Comparison of ENCODE assay signal across 10 cellular contexts in the genomic region with DNA sequence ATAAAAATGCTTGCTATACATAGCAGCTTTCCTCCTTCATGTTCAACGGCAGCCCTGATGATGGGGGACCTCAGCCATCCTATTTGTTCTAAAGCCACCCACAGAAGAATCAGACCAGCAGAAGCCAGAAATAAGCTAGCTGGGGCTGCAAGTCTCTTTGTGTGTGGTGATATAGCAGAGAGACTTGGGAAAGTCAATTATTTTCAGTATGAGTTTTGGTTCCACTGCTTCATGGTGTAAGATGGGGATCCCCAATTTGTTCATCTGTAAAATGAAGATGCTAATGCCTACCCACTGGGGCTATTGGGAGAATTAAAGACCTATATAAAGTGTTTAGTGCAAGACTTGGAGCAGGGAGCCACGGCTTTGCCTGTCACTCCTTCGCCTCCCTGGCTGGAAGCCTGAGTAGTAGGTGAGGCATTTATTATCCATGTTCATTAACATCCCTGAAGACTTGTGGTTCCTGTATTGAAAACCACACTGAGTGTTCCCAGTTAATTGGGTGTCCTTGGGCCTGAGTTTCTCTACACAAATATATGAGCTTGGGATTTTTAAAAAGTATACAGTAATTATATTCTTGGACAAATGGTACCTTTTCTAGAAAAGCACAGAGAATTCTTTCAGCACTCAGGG.
DNase-seq lines count a peak whose midpoint lies in the region; ATAC-seq and TF ChIP-seq lines count a peak whose summit lies in the region.
"Had no signal": no experiment of that assay in that cellular context is flagged by ENCODE, and none has a peak within 500 bp of the region (broad histone marks: within the 10 kb centered on the region; RNA-seq: fewer than 3 reads in every experiment).

No MANE protein-coding gene starts in this region.

- no peaks in the 10 kb centered on the region for H3K9me3 ChIP-seq in CD4-positive, alpha-beta memory T cell (ENCODE audit: control insufficient read depth in 1 of 2, low read length in 2 of 2)

- peaks cover 17% of the 10 kb centered on the region for H3K4me1 Mint-ChIP-seq in brain
- H3K4me1 Mint-ChIP-seq in CD4-positive, alpha-beta memory T cell, result peaks cover 10 to 23% (median 16%) of the 10 kb centered on the region in 4 donors

- H3K4me3 Mint-ChIP-seq in brain, result no peak overlapping the region
- peak overlapping the region in 1 of 8 donors; percentile 49 for H3K4me3 Mint-ChIP-seq in CD4-positive, alpha-beta memory T cell

- no peaks in the 10 kb centered on the region for H3K27me3 ChIP-seq in CD4-positive, alpha-beta memory T cell (ENCODE audit: insufficient read depth, low read length)

- H3K27ac ChIP-seq in CD4-positive, alpha-beta memory T cell (ENCODE audit: low read depth, low read length), result no peak overlapping the region

- no peak overlapping the region for H3K4me3 ChIP-seq in AG09309 (ENCODE audit: control insufficient read depth, low read depth, low read length)
- H3K4me3 ChIP-seq in CD4-positive, alpha-beta memory T cell (ENCODE audit: low read length in 2 of 2), result no peak overlapping the region

- CTCF ChIA-PET in CD4-positive, alpha-beta memory T cell (lab: Charles Lee; ENCODE audit: partially characterized antibody), result no interaction called here

- ATAC-seq in GM18909 (IDR thresholded peaks at IDR 0.05; ENCODE audit: poor library complexity, unreplicated experiment), result peak; percentile 38
- ATAC-seq in HG03196 (IDR thresholded peaks at IDR 0.05; ENCODE audit: unreplicated experiment), result peak; percentile 39

- no peaks in the 10 kb centered on the region for H3K9me3 Mint-ChIP-seq in brain
- peaks cover 0 to 14% (median 6%) of the 10 kb centered on the region in 8 donors for H3K9me3 Mint-ChIP-seq in CD4-positive, alpha-beta memory T cell

- H3K36me3 ChIP-seq in CD4-positive, alpha-beta memory T cell (ENCODE audit: insufficient read depth, low read length), result no peaks in the 10 kb centered on the region

- DNase-seq in AG09309 (ENCODE audit: low read depth) (peak; percentile 2), GM19238 (ENCODE audit: insufficient read length, low spot score) (no peak), cardiac septum (ENCODE audit: low spot score) (no peak)
- no peak for DNase-seq in CD4-positive, alpha-beta memory T cell
- no peak for DNase-seq in stimulated activated naive CD4-positive, alpha-beta T cell (lab: John Stamatoyannopoulos, UW)
- DNase-seq: Calu3, NCI-H2107 had no signal

- peaks cover 23% of the 10 kb centered on the region for H3K4me1 ChIP-seq in CD4-positive, alpha-beta memory T cell (ENCODE audit: insufficient read depth, low read length)

- no peaks in the 10 kb centered on the region for H3K36me3 Mint-ChIP-seq in brain
- peaks cover 3 to 7% of the 10 kb centered on the region in 2 donors for H3K36me3 Mint-ChIP-seq in CD4-positive, alpha-beta memory T cell

- intact Hi-C loops in CD4-positive, alpha-beta memory T cell (cut with micrococcal nuclease), result no loop called here
- intact Hi-C loops in cardiac septum (cut with DNase I), result no loop called here

- POLR2A ChIA-PET in CD4-positive, alpha-beta memory T cell (lab: Charles Lee; ENCODE audit: partially characterized antibody), result interaction anchor here (1.4 kb wide), 1 partner anchor 1032 kb away, joined by 3 read pairs; no protein-coding TSS in a partner anchor

- H3K27me3 Mint-ChIP-seq in brain, result peaks cover 5% of the 10 kb centered on the region
- no peaks in the 10 kb centered on the region for H3K27me3 Mint-ChIP-seq in CD4-positive, alpha-beta memory T cell

- H3K27ac Mint-ChIP-seq in brain, result peak overlapping the region in 3 of 5 experiments; percentile 37 to 91 (median 72)
- peak overlapping the region in 3 of 7 donors; percentile 14 to 62 (median 58) for H3K27ac Mint-ChIP-seq in CD4-positive, alpha-beta memory T cell

- TF ChIP-seq CTCF in AG09309 (IDR thresholded peaks at IDR 0.05; ENCODE audit: control insufficient read depth, insufficient read depth, low read depth, low read length, missing control alignments), result no peak
- no peak for TF ChIP-seq CTCF in brain (conservative IDR thresholded peaks at IDR 0.05)
